In the genomic region with DNA sequence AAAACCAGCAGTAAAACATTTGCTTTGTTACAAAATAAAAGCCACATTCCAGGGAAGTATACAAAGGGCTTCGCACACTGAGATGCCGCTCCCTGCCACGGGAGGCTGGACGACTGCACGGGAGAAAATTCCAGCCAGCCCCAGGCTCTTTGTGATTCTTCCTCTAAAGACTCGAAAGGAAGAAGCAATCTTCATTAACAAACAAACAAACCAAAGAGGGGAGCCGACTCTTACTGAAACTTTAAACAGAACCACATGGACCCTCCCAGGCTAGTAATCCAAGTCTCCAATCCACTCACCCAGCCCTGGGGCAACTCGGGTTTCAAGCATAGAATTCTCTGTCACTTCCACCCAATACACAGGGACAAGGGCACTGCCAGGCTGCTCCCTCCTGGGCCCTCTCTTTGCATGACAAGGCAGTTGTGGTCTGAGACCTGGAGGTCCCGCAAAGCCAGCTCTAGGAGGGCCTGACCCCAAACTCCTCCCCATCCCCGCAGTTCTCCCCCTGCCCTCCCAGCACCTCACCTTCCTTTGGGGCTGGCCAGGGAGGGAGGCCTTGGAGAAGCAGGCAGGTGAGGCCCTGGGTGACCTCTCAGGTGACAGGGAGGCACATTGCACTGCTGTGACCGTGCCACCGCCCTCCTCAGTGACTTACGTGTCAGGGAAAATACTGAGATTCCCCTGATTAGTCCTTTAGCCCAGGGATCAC, we compare ENCODE assay signal across 12 cellular contexts. TPM values are rescaled to one million over a fixed set of nuclear protein-coding genes. Genes with fewer than 3 reads are reported as not detected.
DNase-seq lines count a peak whose midpoint lies in the region; ATAC-seq and TF ChIP-seq lines count a peak whose summit lies in the region.
"Had no signal": no experiment of that assay in that cellular context is flagged by ENCODE, and none has a peak within 500 bp of the region (broad histone marks: within the 10 kb centered on the region; RNA-seq: fewer than 3 reads in every experiment).

No MANE protein-coding gene starts in this region.

- H3K4me3 ChIP-seq in RWPE2 (ENCODE audit: severe bottlenecking) = no peak overlapping the region
- H3K4me3 ChIP-seq in foreskin fibroblast (ENCODE audit: low read depth in 1 of 2, low read length in 2 of 2) = no peak overlapping the region
- H3K4me3 ChIP-seq: lung had no signal

- H3K27me3 ChIP-seq in RWPE2 (ENCODE audit: insufficient read depth, poor library complexity, severe bottlenecking) = no peaks in the 10 kb centered on the region

- H3K4me1 ChIP-seq in RWPE2 (ENCODE audit: insufficient read depth, poor library complexity, severe bottlenecking) = peaks cover under 1% of the 10 kb centered on the region

- H3K4me1 Mint-ChIP-seq in osteocyte (ENCODE audit: unreplicated experiment) = peaks cover 36% of the 10 kb centered on the region
- H3K4me1 Mint-ChIP-seq: T-cell had no signal

- no peak overlapping the region for H3K4me3 Mint-ChIP-seq in osteocyte (ENCODE audit: unreplicated experiment)
- H3K4me3 Mint-ChIP-seq: activated CD8-positive, alpha-beta T cell treated with anti-CD3 and anti-CD28 coated beads for 36 hours; T-cell had no signal

- DNase-seq in ELF-1 (ENCODE audit: low read depth, low spot score) (peak; percentile 83), RWPE2 (ENCODE audit: low spot score) (peak; percentile 42), foreskin fibroblast (peak; percentile 66 to 82), osteocyte (ENCODE audit: extremely low spot score, unreplicated experiment) (no peak), DMS53 treated with DMSO at 0.1 percent for 48 hours (lab: John Stamatoyannopoulos, UW; ENCODE audit: unreplicated experiment) (no peak), SK-N-DZ (ENCODE audit: low spot score) (no peak), NCI-H2171 treated with DMSO at 0.1 percent for 48 hours (lab: John Stamatoyannopoulos, UW) (no peak)
- DNase-seq: activated CD8-positive, alpha-beta T cell treated with anti-CD3 and anti-CD28 coated beads for 36 hours; NCI-H510A treated with DMSO at 0.1 percent for 48 hours; T-cell had no signal

- no peaks in the 10 kb centered on the region for H3K36me3 ChIP-seq in RWPE2 (ENCODE audit: low read depth)

- ATAC-seq in RWPE2 (ENCODE audit: low read depth) (no peak), GM21717 (IDR thresholded peaks at IDR 0.05; ENCODE audit: unreplicated experiment) (no peak)
- ATAC-seq: activated CD8-positive, alpha-beta T cell treated with anti-CD3 and anti-CD28 coated beads for 36 hours; T-cell had no signal

- no peaks in the 10 kb centered on the region for H3K27me3 Mint-ChIP-seq in osteocyte (ENCODE audit: unreplicated experiment)

- H3K9me3 Mint-ChIP-seq in osteocyte (ENCODE audit: unreplicated experiment) = no peaks in the 10 kb centered on the region
- H3K9me3 Mint-ChIP-seq: activated CD8-positive, alpha-beta T cell treated with anti-CD3 and anti-CD28 coated beads for 36 hours; T-cell had no signal

- no peaks in the 10 kb centered on the region for H3K36me3 Mint-ChIP-seq in osteocyte (ENCODE audit: unreplicated experiment)
- H3K36me3 Mint-ChIP-seq: T-cell had no signal

- H3K27ac Mint-ChIP-seq in osteocyte (ENCODE audit: unreplicated experiment) = peak overlapping the region; percentile 85
- H3K27ac Mint-ChIP-seq: activated CD8-positive, alpha-beta T cell treated with anti-CD3 and anti-CD28 coated beads for 36 hours; T-cell had no signal

- no peaks in the 10 kb centered on the region for H3K9me3 ChIP-seq in RWPE2 (ENCODE audit: severe bottlenecking)

- TF ChIP-seq CTCF in RWPE2 (IDR thresholded peaks at IDR 0.05; ENCODE audit: poor library complexity, severe bottlenecking) (no peak), foreskin fibroblast (IDR thresholded peaks at IDR 0.05; ENCODE audit: low read depth, low read length) (no peak), osteocyte (IDR thresholded peaks at IDR 0.05) (no peak)

- H3K27ac ChIP-seq in RWPE2 (ENCODE audit: poor library complexity, severe bottlenecking) = no peak overlapping the region

RNA-seq across cellular contexts. Expression of a gene that starts 26.6 kb away (rescaled TPM):
- total RNA-seq in osteocyte = 515 and 555 TPM in 2 replicates
- 0.92 and 1.9 TPM in 2 replicates for polyA plus RNA-seq in SK-N-DZ (2014; cell fraction: cytosol; rRNA removed)
- polyA plus RNA-seq in SK-N-DZ (2014; cell fraction: nucleus; rRNA removed) = 4.1 and 12.2 TPM in 2 replicates

Comparison
In these comparisons a context has a peak if more than half of its experiments do, and no peak if none do; other contexts are left out.
1. DNase-seq: peak in ELF-1 (single experiment), RWPE2 (single experiment) and foreskin fibroblast (2 of 2); none in osteocyte (single experiment), DMS53 treated with DMSO at 0.1 percent for 48 hours (single experiment), SK-N-DZ (single experiment) and NCI-H2171 treated with DMSO at 0.1 percent for 48 hours (single experiment).